ENCODE assay signal across 19 cellular contexts in genomic region chr7:123602648-123603047, GRCh38. TPM values are rescaled to one million over a fixed set of nuclear protein-coding genes. Genes with fewer than 3 reads are reported as not detected.
DNase-seq lines count a peak whose midpoint lies in the region; ATAC-seq, FAIRE-seq and TF ChIP-seq lines count a peak whose summit lies in the region.
"Had no signal": no experiment of that assay in that cellular context is flagged by ENCODE, and none has a peak within 500 bp of the region (broad histone marks: within the 10 kb centered on the region; RNA-seq: fewer than 3 reads in every experiment).

No MANE protein-coding gene starts in this region.

- ATAC-seq in heart left ventricle (peak in 1 of 4 donors; percentile 40), left cardiac atrium (no peak), K562 (no peak), right cardiac atrium (no peak)
- ATAC-seq: GM12878, GM23338 had no signal

- no peak for TF ChIP-seq CTCF in heart left ventricle (IDR thresholded peaks at IDR 0.05)
- TF ChIP-seq CTCF in K562 (IDR thresholded peaks at IDR 0.05 in 2 of 3, conservative IDR thresholded peaks at IDR 0.05 in 1 of 3; ENCODE audit: insufficient read depth in 2 of 3, low read depth in 1 of 3, low read length in 3 of 3) = no peak
- TF ChIP-seq CTCF in mammary epithelial cell (conservative IDR thresholded peaks at IDR 0.05 in 1 of 2, IDR thresholded peaks at IDR 0.05 in 1 of 2; ENCODE audit: extremely low read depth in 1 of 2, insufficient read depth in 1 of 2, low read depth in 1 of 2, low read length in 2 of 2) = no peak

- H3K27me3 ChIP-seq in heart left ventricle = no peaks in the 10 kb centered on the region
- H3K27me3 ChIP-seq in K562 (ENCODE audit: control insufficient read depth in 2 of 2, insufficient read depth in 2 of 2, low read length in 2 of 2) = no peaks in the 10 kb centered on the region
- no peaks in the 10 kb centered on the region for H3K27me3 ChIP-seq in right cardiac atrium (ENCODE audit: control insufficient read depth, insufficient read depth)
- H3K27me3 ChIP-seq in mammary epithelial cell (ENCODE audit: insufficient read depth, low read length) = no peaks in the 10 kb centered on the region
- H3K27me3 ChIP-seq: BE2C had no signal

- H3K27ac ChIP-seq in heart left ventricle (peak overlapping the region in 10 of 12 donors; percentile 63 to 88 (median 76)), K562 (ENCODE audit: extremely low read depth, low read depth, low read length) (no peak overlapping the region), right cardiac atrium (ENCODE audit: low read length) (no peak overlapping the region), mammary epithelial cell (ENCODE audit: insufficient read depth, low read depth, low read length) (no peak overlapping the region)
- H3K27ac ChIP-seq: C4-2B had no signal

- dilution Hi-C loops in mammary epithelial cell (cut with HindIII; ENCODE audit: low sequenced_read_pairs) = no loop called here

- DNase-seq in heart left ventricle (no peak), left cardiac atrium (no peak), K562 (ENCODE audit: extremely low read depth in 1 of 4, low spot score in 3 of 4) (no peak), right cardiac atrium (no peak), mammary epithelial cell (no peak), KBM-7 (no peak)
- no peak for DNase-seq in stimulated activated naive CD4-positive, alpha-beta T cell (lab: John Stamatoyannopoulos, UW)
- DNase-seq: BE2C; CD4-positive, alpha-beta memory T cell; DMS79; H9 had no signal

- no peak for FAIRE-seq in K562 (lab: Jason Lieb, UNC)
- FAIRE-seq: GM12878, GM18507 had no signal

- POLR2A ChIA-PET in K562 (lab: Yijun Ruan, JAX) = interaction anchor here (1.0 kb wide), 1 partner anchor 9 kb away, joined by 4 read pairs; no protein-coding TSS in a partner anchor

- H3K4me3 ChIP-seq in heart left ventricle = peak overlapping the region in 9 of 12 donors; percentile 40 to 55 (median 45)
- H3K4me3 ChIP-seq in K562 = no peak overlapping the region
- H3K4me3 ChIP-seq in right cardiac atrium (ENCODE audit: low read length) = peak overlapping the region; percentile 48
- no peak overlapping the region for H3K4me3 ChIP-seq in mammary epithelial cell (replicated peaks in 1 of 3; ENCODE audit: insufficient read depth in 1 of 3, low read depth in 2 of 3, low read length in 3 of 3)
- H3K4me3 ChIP-seq: GM12878, GM23338 had no signal

- no peaks in the 10 kb centered on the region for H3K79me2 ChIP-seq in K562 (ENCODE audit: control insufficient read depth, insufficient read depth, low read length)
- H3K79me2 ChIP-seq in mammary epithelial cell (ENCODE audit: insufficient read depth, low read length) = no peaks in the 10 kb centered on the region

- no peaks in the 10 kb centered on the region for H3K9me1 ChIP-seq in K562 (ENCODE audit: control insufficient read depth, insufficient read depth, low read length)

- TF ChIP-seq RAD21 in K562 (CRISPR knock-in tag; conservative IDR thresholded peaks at IDR 0.05 in 1 of 2, IDR thresholded peaks at IDR 0.05 in 1 of 2) = no peak

- CTCF ChIA-PET in K562 (lab: Yijun Ruan, JAX; ENCODE audit: low intra/inter-chr PET ratio) (no interaction called here), mammary epithelial cell (lab: Charles Lee; ENCODE audit: low non-redundant PET) (no interaction called here)

- no peak for TF ChIP-seq EP300 in K562 (IDR thresholded peaks at IDR 0.05; ENCODE audit: low read length)

- WGBS in heart left ventricle, 4 donors = 62 to 70% (median 64%) methylated on average over 3 of the region's 3 CpGs
- 17% methylated on average over 3 of the region's 3 CpGs for WGBS in K562 (ENCODE audit: insufficient coverage, low coverage, missing lambda C conversion rate)
- 80% methylated on average over 3 of the region's 3 CpGs for WGBS in right cardiac atrium
- 99% methylated on average over 3 of the region's 3 CpGs for WGBS in mammary epithelial cell (ENCODE audit: low coverage, missing lambda C conversion rate)

- H3K36me3 ChIP-seq in heart left ventricle (no peaks in the 10 kb centered on the region), K562 (ENCODE audit: control insufficient read depth, insufficient read depth, low read length) (no peaks in the 10 kb centered on the region), mammary epithelial cell (ENCODE audit: insufficient read depth, low read length) (no peaks in the 10 kb centered on the region)
- H3K36me3 ChIP-seq: BE2C had no signal

- H3K9ac ChIP-seq in K562 (ENCODE audit: insufficient read depth in 1 of 2, low read depth in 2 of 2, low read length in 2 of 2) = no peak overlapping the region
- H3K9ac ChIP-seq in mammary epithelial cell (ENCODE audit: insufficient read depth, low read length) = no peak overlapping the region

- in situ Hi-C loops in K562 (cut with MboI) (no loop called here), mammary epithelial cell (cut with MboI; ENCODE audit: low sequenced_read_pairs in 2 of 2) (no loop called here), KBM-7 (cut with MboI; ENCODE audit: low pct_unique_long_range_greater_than_20kb, low sequenced_read_pairs) (no loop called here)

- no peak overlapping the region for H3K4me2 ChIP-seq in K562 (ENCODE audit: insufficient read depth, low read length)
- H3K4me2 ChIP-seq in mammary epithelial cell (ENCODE audit: insufficient read depth, low read depth, low read length) = no peak overlapping the region
- H3K4me2 ChIP-seq: GM23338 had no signal

- TF ChIP-seq POLR2A in heart left ventricle (IDR thresholded peaks at IDR 0.05) (no peak), K562 (conservative IDR thresholded peaks at IDR 0.05) (no peak)

- intact Hi-C loops in heart left ventricle (cut with DNase I) = loop anchor here in 1 of 10 donors (5.0 kb wide), 1 partner anchor 55 kb away; the partner anchor contains the start of gene LMOD2
- intact Hi-C loops in left cardiac atrium (cut with DNase I) = no loop called here
- intact Hi-C loops in K562 (cut with micrococcal nuclease) = no loop called here
- intact Hi-C loops in right cardiac atrium (cut with DNase I) = no loop called here
- intact Hi-C loops in mammary epithelial cell (cut with micrococcal nuclease) = no loop called here

- H3K9me3 ChIP-seq in heart left ventricle (no peaks in the 10 kb centered on the region), K562 (replicated peaks; ENCODE audit: control insufficient read depth, insufficient read depth, low read depth, low read length) (no peaks in the 10 kb centered on the region), right cardiac atrium (ENCODE audit: control insufficient read depth, low read length) (no peaks in the 10 kb centered on the region), mammary epithelial cell (replicated peaks; ENCODE audit: insufficient read depth, low read length) (no peaks in the 10 kb centered on the region)
- H3K9me3 ChIP-seq: BE2C had no signal

- H2AFZ ChIP-seq in K562 (ENCODE audit: low read depth, low read length) (no peak overlapping the region), mammary epithelial cell (ENCODE audit: low read depth, low read length) (no peak overlapping the region)
- H2AFZ ChIP-seq: GM23338 had no signal

- H3K4me1 ChIP-seq in heart left ventricle (peaks cover 0 to 11% (median 0%) of the 10 kb centered on the region in 12 donors), K562 (replicated peaks in 1 of 2; ENCODE audit: control insufficient read depth in 2 of 2, insufficient read depth in 2 of 2, low read length in 2 of 2) (no peaks in the 10 kb centered on the region; a peak in 1 of 5 replicates), right cardiac atrium (ENCODE audit: control insufficient read depth, insufficient read depth, low read length) (no peaks in the 10 kb centered on the region), mammary epithelial cell (ENCODE audit: insufficient read depth, low read length) (no peaks in the 10 kb centered on the region)

- BruUV-seq in K562 (replicated peaks; lab: Mats Ljungman, UMichigan) = no TSS peak
- BruUV-seq in mammary epithelial cell (replicated peaks; lab: Mats Ljungman, UMichigan) = no TSS peak

- no peaks in the 10 kb centered on the region for H4K20me1 ChIP-seq in K562 (replicated peaks; ENCODE audit: control insufficient read depth, insufficient read depth, low read length)
- H4K20me1 ChIP-seq in mammary epithelial cell (ENCODE audit: insufficient read depth, low read length) = no peaks in the 10 kb centered on the region

RNA-seq across cellular contexts. Expression of gene ASB15, which starts 1.0 kb away (rescaled TPM):
- total RNA-seq in heart left ventricle = 10 to 100 TPM; 25.4 to 77.1 (median 45.9) TPM
- polyA plus RNA-seq in heart left ventricle = 10 to 100 TPM in 1 of 2 donors, 1 to 10 TPM in 1; 2.2 to 20.9 TPM
- 10 to 100 TPM; 18.9 to 34.3 TPM for total RNA-seq in left cardiac atrium
- total RNA-seq in K562 (2011; cell fraction: chromatin; rRNA removed; ENCODE audit: low replicate concordance) = not detected in 2 replicates
- total RNA-seq in K562 (2011; cell fraction: nucleolus; rRNA removed) = not detected in 2 replicates
- total RNA-seq in K562 (2011; cell fraction: nucleoplasm; rRNA removed) = not detected in 2 replicates
- total RNA-seq in K562 (2014; rRNA removed) = not detected in 2 replicates
- 0.03 TPM in 1 of 2 replicates, not detected in the other for total RNA-seq in K562 (2014; rRNA removed; fragmentation: Illumina TruSeq; extraction: Trizol)
- total RNA-seq in K562 (2015; rRNA removed; fragmentation: Illumina TruSeq; extraction: Trizol) = 0.04 and 0.19 TPM in 2 replicates
- 0.04 TPM in 1 of 2 replicates, not detected in the other for total RNA-seq in K562 (2021)
- not detected in 2 replicates for polyA plus RNA-seq in K562 (2011; rRNA removed)
- not detected in 2 replicates for polyA plus RNA-seq in K562 (2011; cell fraction: cytosol; rRNA removed)
- not detected in 2 replicates for polyA plus RNA-seq in K562 (2011; cell fraction: nucleus; rRNA removed)
- polyA plus RNA-seq in K562 (2012) = 0.09 and 1.3 TPM in 2 replicates
- 0.03 and 0.04 TPM in 2 replicates for polyA plus RNA-seq in K562 (2014; fragmentation: Illumina TruSeq; extraction: Trizol)
- polyA plus RNA-seq in K562 (2014; fragmentation: Nextera tagmentation; extraction: Ambion mirVana) = under 1 TPM; 0.03 to 0.14 TPM
- 0.11 and 0.12 TPM in 2 replicates for polyA plus RNA-seq in K562 (2014; rRNA removed)
- polyA minus RNA-seq in K562 (2011; rRNA and poly(A)+ RNA removed) = not detected in 2 replicates
- polyA minus RNA-seq in K562 (2011; cell fraction: cytosol; rRNA and poly(A)+ RNA removed) = not detected in 2 replicates
- polyA minus RNA-seq in K562 (2011; cell fraction: nucleus; rRNA and poly(A)+ RNA removed) = not detected in 2 replicates
- total RNA-seq in right cardiac atrium = 10 to 100 TPM; 15.6 to 56.7 (median 39.5) TPM
- polyA plus RNA-seq in right cardiac atrium = 23.7 TPM
- not detected for total RNA-seq in mammary epithelial cell
- polyA plus RNA-seq in mammary epithelial cell = not detected
- polyA minus RNA-seq in mammary epithelial cell = not detected
- total RNA-seq: A172; CD4-positive, alpha-beta memory T cell; G401; GM12878; GM23338; H9; HT1080 had no signal
- polyA plus RNA-seq: AG04450, GM12878, GM23338 had no signal

RNA-seq across cellular contexts. Expression of gene NDUFA5, which starts 45.0 kb away (rescaled TPM):
- 100 to 1,000 TPM; 109 to 332 (median 245) TPM for total RNA-seq in heart left ventricle
- 100 to 1,000 TPM; 144 to 415 TPM for polyA plus RNA-seq in heart left ventricle
- total RNA-seq in left cardiac atrium = 100 to 1,000 TPM; 240 to 283 TPM
- 25.5 and 92.7 TPM in 2 replicates for total RNA-seq in K562 (2011; cell fraction: chromatin; rRNA removed; ENCODE audit: low replicate concordance)
- total RNA-seq in K562 (2011; cell fraction: nucleolus; rRNA removed) = 20.7 and 22.5 TPM in 2 replicates
- total RNA-seq in K562 (2011; cell fraction: nucleoplasm; rRNA removed) = 62.4 and 97.6 TPM in 2 replicates
- total RNA-seq in K562 (2014; rRNA removed) = 187 and 199 TPM in 2 replicates
- 377 and 418 TPM in 2 replicates for total RNA-seq in K562 (2014; rRNA removed; fragmentation: Illumina TruSeq; extraction: Trizol)
- total RNA-seq in K562 (2015; rRNA removed; fragmentation: Illumina TruSeq; extraction: Trizol) = 324 and 363 TPM in 2 replicates
- total RNA-seq in K562 (2021) = 244 and 267 TPM in 2 replicates
- 85.5 and 155 TPM in 2 replicates for polyA plus RNA-seq in K562 (2011; rRNA removed)
- 4.9 and 17.7 TPM in 2 replicates for polyA plus RNA-seq in K562 (2011; cell fraction: cytosol; rRNA removed)
- 25.9 and 32.6 TPM in 2 replicates for polyA plus RNA-seq in K562 (2011; cell fraction: nucleus; rRNA removed)
- 154 and 254 TPM in 2 replicates for polyA plus RNA-seq in K562 (2012)
- polyA plus RNA-seq in K562 (2014; fragmentation: Illumina TruSeq; extraction: Trizol) = 257 and 269 TPM in 2 replicates
- polyA plus RNA-seq in K562 (2014; fragmentation: Nextera tagmentation; extraction: Ambion mirVana) = 100 to 1,000 TPM; 669 to 677 TPM
- 245 and 254 TPM in 2 replicates for polyA plus RNA-seq in K562 (2014; rRNA removed)
- polyA minus RNA-seq in K562 (2011; rRNA and poly(A)+ RNA removed) = 59.6 and 72.6 TPM in 2 replicates
- 41.1 and 61.1 TPM in 2 replicates for polyA minus RNA-seq in K562 (2011; cell fraction: cytosol; rRNA and poly(A)+ RNA removed)
- 65.4 and 83.4 TPM in 2 replicates for polyA minus RNA-seq in K562 (2011; cell fraction: nucleus; rRNA and poly(A)+ RNA removed)
- total RNA-seq in right cardiac atrium = 100 to 1,000 TPM; 270 to 342 (median 313) TPM
- polyA plus RNA-seq in right cardiac atrium = 375 TPM
- total RNA-seq in mammary epithelial cell = 10 to 100 TPM; 29.5 to 57.4 TPM
- 9.7 TPM for polyA plus RNA-seq in mammary epithelial cell
- 16.4 TPM for polyA minus RNA-seq in mammary epithelial cell

RNA-seq across cellular contexts. Expression of gene LMOD2, which starts 53.0 kb away (rescaled TPM):
- 1,000 to 10,000 TPM in 3 of 9 donors, 100 to 1,000 TPM in 6; 348 to 1,479 (median 780) TPM for total RNA-seq in heart left ventricle
- polyA plus RNA-seq in heart left ventricle = 100 to 1,000 TPM; 202 to 467 TPM
- total RNA-seq in left cardiac atrium = 100 to 1,000 TPM; 220 to 376 TPM
- not detected in 2 replicates for total RNA-seq in K562 (2011; cell fraction: chromatin; rRNA removed; ENCODE audit: low replicate concordance)
- total RNA-seq in K562 (2011; cell fraction: nucleolus; rRNA removed) = not detected in 2 replicates
- not detected in 2 replicates for total RNA-seq in K562 (2011; cell fraction: nucleoplasm; rRNA removed)
- total RNA-seq in K562 (2014; rRNA removed) = not detected in 2 replicates
- not detected in 2 replicates for total RNA-seq in K562 (2014; rRNA removed; fragmentation: Illumina TruSeq; extraction: Trizol)
- total RNA-seq in K562 (2015; rRNA removed; fragmentation: Illumina TruSeq; extraction: Trizol) = not detected in 2 replicates
- total RNA-seq in K562 (2021) = 0.13 TPM in 1 of 2 replicates, not detected in the other
- polyA plus RNA-seq in K562 (2011; rRNA removed) = not detected in 2 replicates
- polyA plus RNA-seq in K562 (2011; cell fraction: cytosol; rRNA removed) = not detected in 2 replicates
- not detected in 2 replicates for polyA plus RNA-seq in K562 (2011; cell fraction: nucleus; rRNA removed)
- polyA plus RNA-seq in K562 (2012) = 0.08 TPM in 2 replicates
- polyA plus RNA-seq in K562 (2014; fragmentation: Illumina TruSeq; extraction: Trizol) = not detected in 2 replicates
- polyA plus RNA-seq in K562 (2014; fragmentation: Nextera tagmentation; extraction: Ambion mirVana) = under 1 TPM in 1 of 2 experiments, not detected in 1; 0.04 TPM
- polyA plus RNA-seq in K562 (2014; rRNA removed) = not detected in 2 replicates
- not detected in 2 replicates for polyA minus RNA-seq in K562 (2011; rRNA and poly(A)+ RNA removed)
- polyA minus RNA-seq in K562 (2011; cell fraction: cytosol; rRNA and poly(A)+ RNA removed) = not detected in 2 replicates
- not detected in 2 replicates for polyA minus RNA-seq in K562 (2011; cell fraction: nucleus; rRNA and poly(A)+ RNA removed)
- total RNA-seq in right cardiac atrium = 100 to 1,000 TPM; 258 to 704 (median 329) TPM
- 849 TPM for polyA plus RNA-seq in right cardiac atrium
- not detected for total RNA-seq in mammary epithelial cell
- polyA plus RNA-seq in mammary epithelial cell = not detected
- not detected for polyA minus RNA-seq in mammary epithelial cell
- total RNA-seq: A172; CD4-positive, alpha-beta memory T cell; G401; GM12878; GM23338; H9; HT1080 had no signal
- polyA plus RNA-seq: AG04450, GM12878, GM23338 had no signal

Comparison
In these comparisons a context has a peak if more than half of its experiments do, and no peak if none do; other contexts are left out.
1. H3K27ac ChIP-seq: peak in heart left ventricle (10 of 12); none in K562 (single experiment), right cardiac atrium (single experiment) and mammary epithelial cell (single experiment).
2. H3K4me3 ChIP-seq: peak in heart left ventricle (9 of 12) and right cardiac atrium (single experiment); none in K562 (single experiment) and mammary epithelial cell (0 of 3).
3. RNA of gene ASB15, which starts 1.0 kb away (total RNA-seq): 15.6 to 56.7 TPM in right cardiac atrium, 25.4 to 77.1 TPM in heart left ventricle and 18.9 to 34.3 TPM in left cardiac atrium; 0.03 to 0.19 TPM in K562 and not detected in mammary epithelial cell; every median in the first group is over 10 times any median in the second.
4. RNA of gene LMOD2, which starts 53.0 kb away (total RNA-seq): 348 to 1,479 TPM in heart left ventricle, 258 to 704 TPM in right cardiac atrium and 220 to 376 TPM in left cardiac atrium; 0.13 TPM in K562 and not detected in mammary epithelial cell; every median in the first group is over 100 times any median in the second.